In the genomic region with DNA sequence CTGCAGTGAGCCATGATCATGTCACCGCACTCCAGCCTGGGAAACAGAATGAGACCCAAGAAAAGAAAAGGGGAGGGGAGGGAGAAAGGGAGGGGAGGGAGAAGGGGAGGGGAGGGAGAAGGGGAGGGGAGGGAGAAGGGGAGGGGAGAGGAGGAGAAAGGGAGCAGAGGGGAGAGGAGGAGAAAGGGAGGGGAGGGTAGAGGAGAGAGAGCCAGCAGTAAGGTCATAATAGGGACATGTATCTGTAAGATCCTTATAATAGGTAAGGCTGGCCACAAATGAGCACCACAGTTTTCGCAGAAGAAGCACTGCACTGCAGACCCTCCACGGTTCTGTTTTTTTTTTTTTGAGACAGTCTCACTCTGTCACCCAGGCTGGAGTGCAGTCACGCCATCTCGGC, we compare ENCODE assay signal across 34 cellular contexts.
"Had no signal": no experiment of that assay in that cellular context is flagged by ENCODE, and none has a peak within 500 bp of the region (broad histone marks: within the 10 kb centered on the region; RNA-seq: fewer than 3 reads in every experiment).

No MANE protein-coding gene starts in this region.

- ATAC-seq: activated naive CD4-positive, alpha-beta T cell treated with anti-CD3 and anti-CD28 coated beads, Interleukin-2, amount 50 U/mL, for 72 hours; activated naive CD8-positive, alpha-beta T cell treated with anti-CD3 and anti-CD28 coated beads, Interleukin-2, amount 50 U/mL, for 24 hours; activated T-cell treated with anti-CD3 and anti-CD28 coated beads, Interleukin-2, amount 50 U/mL, for 4 hours; activated T-cell treated with anti-CD3 and anti-CD28 coated beads, Interleukin-2, amount 50 U/mL, for 72 hours; activated T-helper 17 cell treated with anti-CD3 and anti-CD28 coated beads, Interleukin-2, amount 50 U/mL, for 72 hours; body of pancreas had no signal

- H3K27me3 ChIP-seq: adrenal gland, ascending aorta, body of pancreas, brain microvascular endothelial cell, breast epithelium, cardiac muscle cell had no signal

- H3K36me3 ChIP-seq: adrenal gland, ascending aorta, brain microvascular endothelial cell, breast epithelium, cardiac muscle cell had no signal

- FAIRE-seq: astrocyte, bronchial epithelial cell had no signal

- H3K4me3 ChIP-seq: adrenal gland, ascending aorta, body of pancreas, breast epithelium, cardiac muscle cell had no signal

- H3K9me3 ChIP-seq: adrenal gland, ascending aorta, body of pancreas, breast epithelium had no signal

- H3K4me1 ChIP-seq: body of pancreas, breast epithelium had no signal

- DNase-seq: activated effector memory CD4-positive, alpha-beta T cell treated with anti-CD3 and anti-CD28 coated beads, Interleukin-2, amount 50 U/mL, for 16 hours; activated effector memory CD4-positive, alpha-beta T cell treated with Interleukin-2 at 50 U/mL for 16 hours; activated gamma-delta T cell; activated gamma-delta T cell treated with Interleukin-2 at 50 U/mL for 16 hours; activated naive CD4-positive, alpha-beta T cell; activated naive CD4-positive, alpha-beta T cell treated with anti-CD3 and anti-CD28 coated beads for 36 hours; activated naive CD4-positive, alpha-beta T cell treated with anti-CD3 and anti-CD28 coated beads, Interleukin-2, amount 10 ng/mL, durations not matched to agents 7 days and 5 days; activated naive CD4-positive, alpha-beta T cell treated with anti-CD3 and anti-CD28 coated beads, Interleukin-2, amount 50 U/mL, for 16 hours; activated naive CD4-positive, alpha-beta T cell treated with Interleukin-2 at 50 U/mL for 16 hours; activated naive CD8-positive, alpha-beta T cell treated with anti-CD3 and anti-CD28 coated beads for 36 hours; activated naive CD8-positive, alpha-beta T cell treated with anti-CD3 and anti-CD28 coated beads, Interleukin-2, amount 10 ng/mL, durations not matched to agents 7 days and 5 days; activated naive CD8-positive, alpha-beta T cell treated with anti-CD3 and anti-CD28 coated beads, Interleukin-2, amount 50 U/mL, for 24 hours; activated T-cell treated with anti-CD3 and anti-CD28 coated beads, Interleukin-2, amount 50 U/mL, for 1 hour; activated T-cell treated with anti-CD3 and anti-CD28 coated beads, Interleukin-2, amount 50 U/mL, for 24 hours; activated T-cell treated with anti-CD3 and anti-CD28 coated beads, Interleukin-2, amount 50 U/mL, for 4 hours; activated T-cell treated with anti-CD3 and anti-CD28 coated beads, Interleukin-2, amount 50 U/mL, for 48 hours; activated T-cell treated with anti-CD3 and anti-CD28 coated beads, Interleukin-2, amount 50 U/mL, for 72 hours; amniotic stem cell; amygdala; anterior cingulate cortex; aorta; body of pancreas; brain microvascular endothelial cell; caudate nucleus; central memory CD4-positive, alpha-beta T cell; cerebellar nuclear complex had no signal

- H3K27ac ChIP-seq: adrenal gland, ascending aorta, body of pancreas, brain microvascular endothelial cell, breast epithelium, cardiac muscle cell had no signal
